23 cellular contexts compared by ENCODE assay signal in genomic region chr6:52152692-52153091, GRCh38. TPM values are rescaled to one million over a fixed set of nuclear protein-coding genes. Genes with fewer than 3 reads are reported as not detected.
DNase-seq lines count a peak whose midpoint lies in the region; ATAC-seq and FAIRE-seq lines count a peak whose summit lies in the region.
"Had no signal": no experiment of that assay in that cellular context is flagged by ENCODE, and none has a peak within 500 bp of the region (broad histone marks: within the 10 kb centered on the region; RNA-seq: fewer than 3 reads in every experiment).

No MANE protein-coding gene starts in this region.

- DNase-seq in NCI-H748 treated with DMSO at 0.1 percent for 48 hours (lab: John Stamatoyannopoulos, UW): peak; percentile 13
- no peak for DNase-seq in NCI-H748 (lab: John Stamatoyannopoulos, UW; ENCODE audit: unreplicated experiment)
- peak; percentile 85 for DNase-seq in NCI-H82 treated with DMSO at 0.1 percent for 48 hours (lab: John Stamatoyannopoulos, UW; ENCODE audit: unreplicated experiment)
- peak; percentile 33 for DNase-seq in iPS-NIHi11 (ENCODE audit: low spot score)
- peak; percentile 8 for DNase-seq in retina
- DNase-seq in frontal cortex (ENCODE audit: low spot score in 2 of 2): no peak
- no peak for DNase-seq in T-helper 1 cell
- DNase-seq: 8988T; activated CD4-positive, alpha-beta T cell treated with anti-CD3 and anti-CD28 coated beads for 48 hours; activated naive CD4-positive, alpha-beta T cell treated with anti-CD3 and anti-CD28 coated beads for 36 hours; brain microvascular endothelial cell; DND-41; Karpas-422; NCI-H187; NCI-H526 treated with DMSO at 0.1 percent for 48 hours; posterior cingulate gyrus; stimulated activated naive CD4-positive, alpha-beta T cell; testis had no signal

- no peak for FAIRE-seq in frontal cortex (lab: Jason Lieb, UNC)

- ATAC-seq in GM18909 (IDR thresholded peaks at IDR 0.05; ENCODE audit: poor library complexity, unreplicated experiment): no peak
- ATAC-seq: sciatic nerve had no signal

RNA-seq across cellular contexts. Expression of gene IL17A, which starts 33.5 kb away (rescaled TPM):
- total RNA-seq in frontal cortex: not detected
- total RNA-seq: chondrocyte, lung microvascular endothelial cell, sciatic nerve, SK-MEL-5, testis had no signal

Comparison
In these comparisons a context has a peak if more than half of its experiments do, and no peak if none do; other contexts are left out.
1. DNase-seq: peak in NCI-H748 treated with DMSO at 0.1 percent for 48 hours (single experiment), NCI-H82 treated with DMSO at 0.1 percent for 48 hours (single experiment), iPS-NIHi11 (single experiment) and retina (single experiment); none in NCI-H748 (single experiment), frontal cortex (0 of 2) and T-helper 1 cell (0 of 5).